9 cellular contexts compared by ENCODE assay signal in genomic region chr2:38178556-38179419, GRCh38.
DNase-seq lines count a peak whose midpoint lies in the region; ATAC-seq, FAIRE-seq and TF ChIP-seq lines count a peak whose summit lies in the region.
"Had no signal": no experiment of that assay in that cellular context is flagged by ENCODE, and none has a peak within 500 bp of the region (broad histone marks: within the 10 kb centered on the region; RNA-seq: fewer than 3 reads in every experiment).

No MANE protein-coding gene starts in this region.

- TF ChIP-seq CTCF in GM10266 (IDR thresholded peaks at IDR 0.05; ENCODE audit: control insufficient read depth, insufficient read depth, low read depth, missing control alignments) (no peak), K562 (IDR thresholded peaks at IDR 0.05 in 2 of 3, conservative IDR thresholded peaks at IDR 0.05 in 1 of 3; ENCODE audit: insufficient read depth in 2 of 3, low read depth in 1 of 3, low read length in 3 of 3) (no peak)

- H3K9me1 ChIP-seq in K562 (ENCODE audit: control insufficient read depth, insufficient read depth, low read length): no peaks in the 10 kb centered on the region

- no peak for TF ChIP-seq POLR2A in K562 (conservative IDR thresholded peaks at IDR 0.05)

- 0% methylated on average over 5 of the region's 5 CpGs for WGBS in K562 (ENCODE audit: insufficient coverage, low coverage, missing lambda C conversion rate)

- H3K9ac ChIP-seq in K562 (ENCODE audit: insufficient read depth in 1 of 2, low read depth in 2 of 2, low read length in 2 of 2): no peak overlapping the region

- in situ Hi-C loops in K562 (cut with MboI) (no loop called here), G401 (cut with HindIII; ENCODE audit: low sequenced_read_pairs) (no loop called here)

- no peaks in the 10 kb centered on the region for H3K36me3 ChIP-seq in K562 (ENCODE audit: control insufficient read depth, insufficient read depth, low read length)
- H3K36me3 ChIP-seq: cardiac muscle cell had no signal

- H3K27me3 ChIP-seq in K562 (ENCODE audit: control insufficient read depth in 2 of 2, insufficient read depth in 2 of 2, low read length in 2 of 2): peaks cover 2 to 27% of the 10 kb centered on the region in 2 experiments
- H3K27me3 ChIP-seq: cardiac muscle cell had no signal

- peak; percentile 43 for DNase-seq in GM10266 (ENCODE audit: extremely low spot score)
- no peak for DNase-seq in K562 (ENCODE audit: extremely low read depth in 1 of 4, low spot score in 3 of 4)
- DNase-seq in midbrain (lab: John Stamatoyannopoulos, UW): peak; percentile 36
- DNase-seq in G401 (ENCODE audit: low spot score): no peak
- no peak for DNase-seq in NCI-H128 (lab: John Stamatoyannopoulos, UW; ENCODE audit: unreplicated experiment)
- no peak for DNase-seq in posterior vena cava (ENCODE audit: low spot score)
- no peak for DNase-seq in left colon

- no peak overlapping the region for H3K4me3 ChIP-seq in K562
- H3K4me3 ChIP-seq: cardiac muscle cell had no signal

- H3K27ac ChIP-seq in K562 (ENCODE audit: extremely low read depth, low read depth, low read length): no peak overlapping the region
- H3K27ac ChIP-seq: cardiac muscle cell had no signal

- POLR2A ChIA-PET in K562 (lab: Yijun Ruan, JAX): interaction anchor here (0.7 to 1.0 kb wide), 2 partner anchors 11 to 32 kb away, joined by 3 read pairs; no protein-coding TSS in a partner anchor

- H3K4me1 ChIP-seq in K562 (replicated peaks in 1 of 2; ENCODE audit: control insufficient read depth in 2 of 2, insufficient read depth in 2 of 2, low read length in 2 of 2): no peaks in the 10 kb centered on the region

- intact Hi-C loops in K562 (cut with micrococcal nuclease): no loop called here
- intact Hi-C loops in posterior vena cava (cut with DNase I): no loop called here
- intact Hi-C loops in left colon (cut with DNase I, micrococcal nuclease): no loop called here

- TF ChIP-seq EP300 in K562 (IDR thresholded peaks at IDR 0.05; ENCODE audit: low read length): no peak

- TF ChIP-seq RAD21 in K562 (CRISPR knock-in tag; conservative IDR thresholded peaks at IDR 0.05 in 1 of 2, IDR thresholded peaks at IDR 0.05 in 1 of 2): no peak

- no peaks in the 10 kb centered on the region for H3K79me2 ChIP-seq in K562 (ENCODE audit: control insufficient read depth, insufficient read depth, low read length)

- H3K9me3 ChIP-seq in K562 (replicated peaks; ENCODE audit: control insufficient read depth, insufficient read depth, low read depth, low read length): no peaks in the 10 kb centered on the region

- no TSS peak for BruUV-seq in K562 (replicated peaks; lab: Mats Ljungman, UMichigan)

- H2AFZ ChIP-seq in K562 (ENCODE audit: low read depth, low read length): no peak overlapping the region

- peak; percentile 55 for ATAC-seq in HG03196 (IDR thresholded peaks at IDR 0.05; ENCODE audit: unreplicated experiment)
- ATAC-seq in K562: no peak
- ATAC-seq in left colon: no peak

- CTCF ChIA-PET in K562 (lab: Yijun Ruan, JAX; ENCODE audit: low intra/inter-chr PET ratio): no interaction called here

- no peak for FAIRE-seq in K562 (lab: Jason Lieb, UNC)

- H4K20me1 ChIP-seq in K562 (replicated peaks; ENCODE audit: control insufficient read depth, insufficient read depth, low read length): no peaks in the 10 kb centered on the region

- H3K4me2 ChIP-seq in K562 (ENCODE audit: insufficient read depth, low read length): no peak overlapping the region

TF ChIP-seq in K562, 482 proteins besides CTCF, POLR2A, EP300 and RAD21:
- 0 out of 2 replicates have a peak, but pooled peaks have one; percentile 13 for TF ChIP-seq RFX1 (IDR thresholded peaks at IDR 0.05)
- TF ChIP-seq NFIX (CRISPR knock-in tag; IDR thresholded peaks at IDR 0.05; ENCODE audit: low read depth): no peak
- TF ChIP-seq SPI1 (IDR thresholded peaks at IDR 0.05; ENCODE audit: borderline replicate concordance, low read depth, low read length): peak; percentile 66
TF ChIP-seq in K562: peak in this region for 2.

Comparison
In these comparisons a context has a peak if more than half of its experiments do, and no peak if none do; other contexts are left out.
1. DNase-seq: peak in GM10266 (single experiment) and midbrain (single experiment); none in K562 (0 of 4), G401 (single experiment), NCI-H128 (single experiment), posterior vena cava (single experiment) and left colon (0 of 2).